ENCODE assay signal across 8 cellular contexts in the genomic region with DNA sequence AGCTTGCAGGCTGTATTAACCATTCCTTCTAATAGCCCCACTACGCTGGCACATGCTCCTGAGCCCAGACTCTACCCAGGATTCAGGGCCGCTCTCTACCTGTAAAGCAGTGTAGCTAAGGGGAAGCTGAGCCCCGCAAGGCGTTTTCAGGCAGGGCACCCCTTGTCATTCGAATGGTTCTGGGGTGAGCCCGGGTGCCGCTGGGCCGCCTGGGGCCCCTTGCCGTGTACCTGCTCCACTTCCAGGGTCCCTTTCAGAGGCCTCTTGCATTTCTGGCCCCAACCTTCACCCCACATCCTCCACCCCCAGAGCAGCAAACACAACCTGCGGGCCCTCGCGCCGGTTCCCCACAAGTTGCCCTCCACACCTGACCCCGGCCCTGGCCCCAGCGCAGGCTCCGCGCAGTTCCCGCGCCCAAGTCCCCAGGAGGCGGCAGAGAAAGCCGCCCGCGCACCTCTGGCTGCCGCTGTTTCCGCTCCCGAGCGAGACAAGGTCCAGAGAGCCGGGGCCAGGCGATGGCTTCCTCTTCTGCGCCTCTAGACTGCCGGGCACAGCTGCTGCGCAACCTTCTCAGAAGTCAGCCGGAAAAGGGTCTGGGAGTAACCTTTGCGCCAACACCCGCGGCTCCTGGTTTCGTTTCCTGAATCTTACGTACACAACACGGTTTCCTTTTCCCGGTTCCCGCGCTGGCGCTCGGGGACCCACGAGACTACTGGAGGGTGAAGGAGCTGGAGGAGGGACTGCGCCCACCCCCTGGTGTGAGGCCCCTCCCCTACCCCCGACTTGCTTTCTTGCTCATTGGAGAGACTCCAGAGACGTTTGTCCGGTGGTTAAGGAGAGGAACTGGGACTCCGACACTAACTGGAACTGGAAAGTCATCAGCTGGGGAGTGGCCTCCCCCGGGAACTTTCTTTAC. TPM values are rescaled to one million over a fixed set of nuclear protein-coding genes. Genes with fewer than 3 reads are reported as not detected.
A peak's percentile ranks its signal among the peaks of the same experiment; 100 is the strongest.
DNase-seq lines count a peak whose midpoint lies in the region; ATAC-seq and TF ChIP-seq lines count a peak whose summit lies in the region.

A gene with protein sequence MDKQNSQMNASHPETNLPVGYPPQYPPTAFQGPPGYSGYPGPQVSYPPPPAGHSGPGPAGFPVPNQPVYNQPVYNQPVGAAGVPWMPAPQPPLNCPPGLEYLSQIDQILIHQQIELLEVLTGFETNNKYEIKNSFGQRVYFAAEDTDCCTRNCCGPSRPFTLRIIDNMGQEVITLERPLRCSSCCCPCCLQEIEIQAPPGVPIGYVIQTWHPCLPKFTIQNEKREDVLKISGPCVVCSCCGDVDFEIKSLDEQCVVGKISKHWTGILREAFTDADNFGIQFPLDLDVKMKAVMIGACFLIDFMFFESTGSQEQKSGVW (minus strand): TSS at position 595 of the 916 bp plus-strand sequence. CDS start 8,055 bp downstream, outside the sequence.

- intact Hi-C loops in T-helper 2 cell treated with Interferon-gamma antibody and Interleukin-4, amounts not matched to agents 100 ng/mL and 5 ng/mL, for 36 hours (cut with micrococcal nuclease) = loop anchor here (1.0 to 2.0 kb wide), 3 partner anchors 31 to 75 kb away; a partner anchor contains a TSS
- intact Hi-C loops in right cardiac atrium (cut with DNase I) (no loop called here), psoas muscle (cut with DNase I) (no loop called here)

- H3K9me3 ChIP-seq in right cardiac atrium (ENCODE audit: control insufficient read depth, low read length) (no peaks in the 10 kb centered on the region), psoas muscle (no peaks in the 10 kb centered on the region)

- no peaks in the 10 kb centered on the region for H3K36me3 ChIP-seq in psoas muscle (ENCODE audit: insufficient read depth in 1 of 2, low read depth in 1 of 2)
- no peaks in the 10 kb centered on the region for H3K36me3 ChIP-seq in urinary bladder (ENCODE audit: insufficient read depth)

- H3K4me1 ChIP-seq in right cardiac atrium (ENCODE audit: control insufficient read depth, insufficient read depth, low read length) = no peaks in the 10 kb centered on the region
- peaks cover 5% of the 10 kb centered on the region for H3K4me1 ChIP-seq in psoas muscle
- no peaks in the 10 kb centered on the region for H3K4me1 ChIP-seq in urinary bladder (ENCODE audit: insufficient read depth)

- WGBS in right cardiac atrium = 1% methylated on average over 51 of the region's 51 CpGs
- 1 to 2% (median 2%) methylated on average over 51 of the region's 51 CpGs for WGBS in psoas muscle, 3 donors
- WGBS in urinary bladder = under 1% methylated on average over 51 of the region's 51 CpGs

- H3K27ac ChIP-seq in right cardiac atrium (ENCODE audit: low read length) (peak within 1 kb of the TSS; percentile 100), psoas muscle (peak within 1 kb of the TSS; percentile 78), urinary bladder (ENCODE audit: low read depth) (peak within 1 kb of the TSS; percentile 90)

- H3K27me3 ChIP-seq in right cardiac atrium (ENCODE audit: control insufficient read depth, insufficient read depth) (no peaks in the 10 kb centered on the region), psoas muscle (ENCODE audit: insufficient read depth in 3 of 3, low read length in 2 of 3) (peaks cover 0 to 6% (median 0%) of the 10 kb centered on the region in 3 donors)

- TF ChIP-seq CTCF in psoas muscle (IDR thresholded peaks at IDR 0.05) = no peak

- DNase-seq in NCI-H1436 (lab: John Stamatoyannopoulos, UW) (peak; percentile 83), anterior cingulate cortex (lab: John Stamatoyannopoulos, UW) (peak in 57 of 58 donors; percentile 8 to 90 (median 69)), right cardiac atrium (peak; percentile 96 to 97 (median 96)), psoas muscle (peak; percentile 93)

- H3K4me3 ChIP-seq in right cardiac atrium (ENCODE audit: low read length) (peak within 1 kb of the TSS; percentile 94), psoas muscle (peak within 1 kb of the TSS; percentile 74), urinary bladder (ENCODE audit: low read depth, low read length) (peak within 1 kb of the TSS; percentile 80)

- ATAC-seq in GM18499 (IDR thresholded peaks at IDR 0.05; ENCODE audit: insufficient read depth, unreplicated experiment) = peak; percentile 64
- peak; percentile 90 for ATAC-seq in HG02840 (IDR thresholded peaks at IDR 0.05; ENCODE audit: low FRiP score, unreplicated experiment)
- peak; percentile 97 to 98 for ATAC-seq in right cardiac atrium
- ATAC-seq in psoas muscle = peak; percentile 83 to 91 (median 88)

RNA-seq across cellular contexts. Expression of the gene that starts here (rescaled TPM):
- total RNA-seq in T-helper 2 cell treated with Interferon-gamma antibody and Interleukin-4, amounts not matched to agents 100 ng/mL and 5 ng/mL, for 36 hours = 84.2 and 87.2 TPM in 2 replicates
- total RNA-seq in right cardiac atrium = 10 to 100 TPM; 29.2 to 66.9 (median 32.8) TPM
- 20.8 TPM for polyA plus RNA-seq in right cardiac atrium
- total RNA-seq in psoas muscle = 10 to 100 TPM; 11.1 to 31.0 (median 21.0) TPM
- 10 to 100 TPM in 1 of 3 donors, 1 to 10 TPM in 2; 7.1 to 13.1 (median 8.0) TPM for polyA plus RNA-seq in psoas muscle
- 97.8 TPM for total RNA-seq in urinary bladder
- 51.3 TPM for polyA plus RNA-seq in urinary bladder

Comparison
In these comparisons a context has a peak if more than half of its experiments do, and no peak if none do; other contexts are left out.
1. Peak in every context shown above with its lines: DNase-seq, ATAC-seq, H3K4me3 ChIP-seq and H3K27ac ChIP-seq.